13 cellular contexts compared by ENCODE assay signal in the genomic region with DNA sequence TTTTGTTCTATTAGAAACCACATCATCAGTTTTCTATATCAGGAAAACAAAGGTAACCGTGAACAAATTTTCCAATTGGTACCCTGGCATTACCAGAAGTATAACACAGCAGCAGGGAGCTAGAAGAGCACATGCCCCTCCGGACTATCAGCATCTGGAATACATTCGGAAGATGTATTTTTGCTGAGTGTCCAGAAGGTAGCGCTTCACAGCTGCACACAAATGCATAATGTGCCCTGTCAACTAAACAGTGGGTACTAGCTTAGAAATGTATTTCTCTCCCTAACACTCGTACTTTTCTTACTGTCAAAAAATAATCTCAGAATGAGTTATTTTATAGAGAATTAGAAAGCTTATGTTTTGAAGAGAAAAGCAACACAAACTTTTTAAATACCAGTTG.
A peak's percentile ranks its signal among the peaks of the same experiment; 100 is the strongest.
DNase-seq lines count a peak whose midpoint lies in the region; ATAC-seq and TF ChIP-seq lines count a peak whose summit lies in the region.
"Had no signal": no experiment of that assay in that cellular context is flagged by ENCODE, and none has a peak within 500 bp of the region (broad histone marks: within the 10 kb centered on the region; RNA-seq: fewer than 3 reads in every experiment).

No MANE protein-coding gene starts in this region.

- no peaks in the 10 kb centered on the region for H3K27me3 Mint-ChIP-seq in activated CD4-positive, alpha-beta T cell treated with anti-CD3 and anti-CD28 coated beads, Interleukin-2, amount 10 ng/mL, durations not matched to agents 7 days and 5 days
- H3K27me3 Mint-ChIP-seq: CD4-positive, CD25-positive, alpha-beta regulatory T cell; IgD-negative memory B cell had no signal

- POLR2A ChIA-PET in activated CD4-positive, alpha-beta T cell treated with anti-CD3 and anti-CD28 coated beads, Interleukin-2, amount 10 ng/mL, durations not matched to agents 7 days and 5 days (lab: Charles Lee) = interaction anchor here (0.6 kb wide), 1 partner anchor 172 kb away, joined by 4 read pairs; no protein-coding TSS in a partner anchor

- CTCF ChIA-PET in activated CD4-positive, alpha-beta T cell treated with anti-CD3 and anti-CD28 coated beads, Interleukin-2, amount 10 ng/mL, durations not matched to agents 7 days and 5 days (lab: Charles Lee) = interaction anchor here (1.0 kb wide), 1 partner anchor 11 kb away, joined by 3 read pairs; no protein-coding TSS in a partner anchor

- DNase-seq in NCI-H524 (lab: John Stamatoyannopoulos, UW) (peak; percentile 12 to 37), NCI-H524 treated with DMSO at 0.1 percent for 48 hours (lab: John Stamatoyannopoulos, UW) (no peak), MG63 (peak; percentile 5), astrocyte of the cerebellum (ENCODE audit: low read depth) (no peak), skeletal muscle cell (ENCODE audit: low read depth) (peak; percentile 4), mucosa of descending colon (no peak), NCI-H446 (lab: John Stamatoyannopoulos, UW) (no peak)
- no peak for DNase-seq in activated CD4-positive, alpha-beta T cell treated with anti-CD3 and anti-CD28 coated beads, Interleukin-2, amount 10 ng/mL, durations not matched to agents 7 days and 5 days
- DNase-seq: CD4-positive, CD25-positive, alpha-beta regulatory T cell; nucleus accumbens; uterus had no signal

- ATAC-seq in mucosa of descending colon = no peak

- TF ChIP-seq CTCF in astrocyte of the cerebellum (IDR thresholded peaks at IDR 0.05; ENCODE audit: low read depth, low read length, missing control alignments) (peak; percentile 29), mucosa of descending colon (IDR thresholded peaks at IDR 0.05) (no peak)

- H3K4me1 ChIP-seq in mucosa of descending colon (ENCODE audit: low read depth) = no peaks in the 10 kb centered on the region
- H3K4me1 ChIP-seq: uterus had no signal

- H3K9me3 ChIP-seq in MG63 (no peaks in the 10 kb centered on the region), mucosa of descending colon (no peaks in the 10 kb centered on the region)
- H3K9me3 ChIP-seq: uterus had no signal

- intact Hi-C loops in mucosa of descending colon (cut with DNase I, micrococcal nuclease) = no loop called here

- H3K4me3 ChIP-seq in MG63 (no peak overlapping the region), astrocyte of the cerebellum (ENCODE audit: low read depth, low read length) (no peak overlapping the region), skeletal muscle cell (ENCODE audit: low read depth, low read length) (no peak overlapping the region), mucosa of descending colon (no peak overlapping the region)
- H3K4me3 ChIP-seq: SK-N-MC, uterus had no signal

- no peak overlapping the region for H3K27ac Mint-ChIP-seq in activated CD4-positive, alpha-beta T cell treated with anti-CD3 and anti-CD28 coated beads, Interleukin-2, amount 10 ng/mL, durations not matched to agents 7 days and 5 days
- H3K27ac Mint-ChIP-seq: CD4-positive, CD25-positive, alpha-beta regulatory T cell; IgD-negative memory B cell had no signal

- H3K9me3 Mint-ChIP-seq in activated CD4-positive, alpha-beta T cell treated with anti-CD3 and anti-CD28 coated beads, Interleukin-2, amount 10 ng/mL, durations not matched to agents 7 days and 5 days = peaks cover 7% of the 10 kb centered on the region
- H3K9me3 Mint-ChIP-seq: CD4-positive, CD25-positive, alpha-beta regulatory T cell had no signal

- peaks cover 3% of the 10 kb centered on the region; the same call in 1 of the 2 replicates for H3K36me3 ChIP-seq in MG63
- no peaks in the 10 kb centered on the region for H3K36me3 ChIP-seq in mucosa of descending colon (ENCODE audit: low read depth)
- H3K36me3 ChIP-seq: uterus had no signal

- in situ Hi-C loops in astrocyte of the cerebellum (cut with HindIII; ENCODE audit: low sequenced_read_pairs) = loop anchor here (25.0 kb wide), 1 partner anchor 808 kb away; the partner anchor contains the start of gene FOXF2

- peaks cover 25% of the 10 kb centered on the region for H3K36me3 Mint-ChIP-seq in activated CD4-positive, alpha-beta T cell treated with anti-CD3 and anti-CD28 coated beads, Interleukin-2, amount 10 ng/mL, durations not matched to agents 7 days and 5 days (ENCODE audit: low read depth)

- H3K4me3 Mint-ChIP-seq in activated CD4-positive, alpha-beta T cell treated with anti-CD3 and anti-CD28 coated beads, Interleukin-2, amount 10 ng/mL, durations not matched to agents 7 days and 5 days = no peak overlapping the region
- H3K4me3 Mint-ChIP-seq: CD4-positive, CD25-positive, alpha-beta regulatory T cell; IgD-negative memory B cell had no signal

- peaks cover 33% of the 10 kb centered on the region for H3K4me1 Mint-ChIP-seq in activated CD4-positive, alpha-beta T cell treated with anti-CD3 and anti-CD28 coated beads, Interleukin-2, amount 10 ng/mL, durations not matched to agents 7 days and 5 days

- no peaks in the 10 kb centered on the region for H3K27me3 ChIP-seq in MG63
- H3K27me3 ChIP-seq: uterus had no signal

Comparison
In these comparisons a context has a peak if more than half of its experiments do, and no peak if none do; other contexts are left out.
1. DNase-seq: peak in NCI-H524 (2 of 2), MG63 (single experiment) and skeletal muscle cell (single experiment); none in NCI-H524 treated with DMSO at 0.1 percent for 48 hours (single experiment), astrocyte of the cerebellum (single experiment), mucosa of descending colon (0 of 3), activated CD4-positive, alpha-beta T cell treated with anti-CD3 and anti-CD28 coated beads, Interleukin-2, amount 10 ng/mL, durations not matched to agents 7 days and 5 days (single experiment) and NCI-H446 (0 of 2).